15 cellular contexts compared by ENCODE assay signal in the genomic region with DNA sequence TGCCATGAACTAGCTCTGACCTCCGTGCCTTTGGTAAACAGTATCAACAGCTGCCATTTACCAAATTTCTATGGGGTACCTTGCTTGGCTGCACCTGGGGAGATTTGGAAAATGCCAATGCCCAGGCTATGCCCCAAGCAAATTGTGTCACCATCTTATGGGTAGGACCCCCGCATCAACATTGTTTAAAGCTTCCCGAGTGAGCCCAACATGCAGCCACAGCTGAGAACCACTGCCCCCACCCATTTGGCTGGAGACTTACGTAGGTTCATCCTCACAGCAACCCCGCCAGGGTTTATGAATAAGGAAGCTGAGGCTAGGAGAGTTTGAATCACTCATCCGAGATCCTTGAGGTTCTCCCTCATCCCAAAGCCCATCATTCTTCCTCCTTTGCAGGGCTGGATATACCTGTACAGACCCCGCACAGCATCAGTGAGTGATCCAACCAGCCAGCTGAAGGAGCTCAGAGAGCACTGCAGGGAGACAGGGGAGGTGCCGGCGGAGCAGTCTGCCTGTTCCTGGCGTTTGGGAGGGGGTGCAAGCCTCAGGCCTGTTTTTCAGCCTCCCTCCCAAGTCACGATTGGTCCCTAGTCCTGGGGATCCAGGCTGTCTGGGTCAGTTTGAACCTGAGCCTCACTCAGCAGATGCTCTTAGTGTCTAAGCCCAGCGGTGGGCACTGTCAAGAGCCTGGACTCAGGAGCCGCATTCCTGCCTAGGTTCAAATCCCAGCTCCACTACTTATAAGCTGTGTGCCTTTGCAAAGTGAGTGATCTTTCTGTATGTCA.
A peak's percentile ranks its signal among the peaks of the same experiment; 100 is the strongest.
DNase-seq lines count a peak whose midpoint lies in the region; ATAC-seq lines count a peak whose summit lies in the region.
"Had no signal": no experiment of that assay in that cellular context is flagged by ENCODE, and none has a peak within 500 bp of the region (broad histone marks: within the 10 kb centered on the region; RNA-seq: fewer than 3 reads in every experiment).

No MANE protein-coding gene starts in this region.

- DNase-seq in stimulated activated naive CD8-positive, alpha-beta T cell treated with anti-CD3 and anti-CD28 coated beads, Interleukin-15, amount 100 ng/mL, for 72 hours = no peak
- DNase-seq in T-helper 17 cell (peak in 1 of 3 donors; percentile 7), mesenteric fat pad (ENCODE audit: low spot score) (peak; percentile 35), DMS 273 (lab: John Stamatoyannopoulos, UW; ENCODE audit: unreplicated experiment) (no peak), DMS153 (lab: John Stamatoyannopoulos, UW) (no peak)
- no peak for DNase-seq in activated naive CD4-positive, alpha-beta T cell treated with anti-CD3 and anti-CD28 coated beads, Interleukin-2, amount 50 U/mL, for 72 hours (ENCODE audit: low spot score in 2 of 2)
- DNase-seq: GOT3, NCI-H187 treated with DMSO at 0.1 percent for 48 hours, NCI-H510A had no signal

- H3K9me3 Mint-ChIP-seq in stimulated activated naive CD8-positive, alpha-beta T cell treated with anti-CD3 and anti-CD28 coated beads, Interleukin-15, Interleukin-2, amounts not matched to agents 100 ng/mL and 50 ng/mL, for 24 hours = no peaks in the 10 kb centered on the region
- H3K9me3 Mint-ChIP-seq in stimulated activated naive CD8-positive, alpha-beta T cell treated with anti-CD3 and anti-CD28 coated beads, Interleukin-15, amount 100 ng/mL, for 72 hours = no peaks in the 10 kb centered on the region
- H3K9me3 Mint-ChIP-seq in activated naive CD4-positive, alpha-beta T cell treated with anti-CD3 and anti-CD28 coated beads, Interleukin-2, amount 50 U/mL, for 72 hours = peaks cover 0 to 5% of the 10 kb centered on the region in 2 donors

- no peak for ATAC-seq in stimulated activated naive CD8-positive, alpha-beta T cell treated with anti-CD3 and anti-CD28 coated beads, Interleukin-15, amount 100 ng/mL, for 72 hours
- ATAC-seq in T-helper 17 cell (no peak), GM21528 (IDR thresholded peaks at IDR 0.05; ENCODE audit: low FRiP score, unreplicated experiment) (no peak)
- ATAC-seq in activated naive CD4-positive, alpha-beta T cell treated with anti-CD3 and anti-CD28 coated beads, Interleukin-2, amount 50 U/mL, for 72 hours = no peak
- ATAC-seq: body of pancreas had no signal

- peaks cover 38% of the 10 kb centered on the region for H3K4me1 Mint-ChIP-seq in stimulated activated naive CD8-positive, alpha-beta T cell treated with anti-CD3 and anti-CD28 coated beads, Interleukin-15, Interleukin-2, amounts not matched to agents 100 ng/mL and 50 ng/mL, for 24 hours (ENCODE audit: low read depth)
- H3K4me1 Mint-ChIP-seq in stimulated activated naive CD8-positive, alpha-beta T cell treated with anti-CD3 and anti-CD28 coated beads, Interleukin-15, amount 100 ng/mL, for 72 hours = peaks cover 26% of the 10 kb centered on the region
- H3K4me1 Mint-ChIP-seq in T-helper 17 cell = peaks cover 26% of the 10 kb centered on the region

- no peaks in the 10 kb centered on the region for H3K9me3 ChIP-seq in T-helper 17 cell (ENCODE audit: control insufficient read depth, low read length, poor library complexity, severe bottlenecking)
- H3K9me3 ChIP-seq: body of pancreas, esophagus muscularis mucosa, ovary, vagina had no signal

- peak overlapping the region; percentile 31 for H3K27ac Mint-ChIP-seq in stimulated activated naive CD8-positive, alpha-beta T cell treated with anti-CD3 and anti-CD28 coated beads, Interleukin-15, Interleukin-2, amounts not matched to agents 100 ng/mL and 50 ng/mL, for 24 hours
- H3K27ac Mint-ChIP-seq in stimulated activated naive CD8-positive, alpha-beta T cell treated with anti-CD3 and anti-CD28 coated beads, Interleukin-15, amount 100 ng/mL, for 72 hours = no peak overlapping the region
- H3K27ac Mint-ChIP-seq in T-helper 17 cell = peak overlapping the region; percentile 84
- H3K27ac Mint-ChIP-seq in activated naive CD4-positive, alpha-beta T cell treated with anti-CD3 and anti-CD28 coated beads, Interleukin-2, amount 50 U/mL, for 72 hours = no peak overlapping the region

- no peaks in the 10 kb centered on the region for H3K27me3 Mint-ChIP-seq in stimulated activated naive CD8-positive, alpha-beta T cell treated with anti-CD3 and anti-CD28 coated beads, Interleukin-15, Interleukin-2, amounts not matched to agents 100 ng/mL and 50 ng/mL, for 24 hours
- H3K27me3 Mint-ChIP-seq in stimulated activated naive CD8-positive, alpha-beta T cell treated with anti-CD3 and anti-CD28 coated beads, Interleukin-15, amount 100 ng/mL, for 72 hours = no peaks in the 10 kb centered on the region
- no peaks in the 10 kb centered on the region for H3K27me3 Mint-ChIP-seq in T-helper 17 cell

- H3K36me3 Mint-ChIP-seq in stimulated activated naive CD8-positive, alpha-beta T cell treated with anti-CD3 and anti-CD28 coated beads, Interleukin-15, Interleukin-2, amounts not matched to agents 100 ng/mL and 50 ng/mL, for 24 hours (ENCODE audit: low read depth) = no peaks in the 10 kb centered on the region
- H3K36me3 Mint-ChIP-seq in T-helper 17 cell (ENCODE audit: low read depth) = peaks cover 2% of the 10 kb centered on the region
- H3K36me3 Mint-ChIP-seq in activated naive CD4-positive, alpha-beta T cell treated with anti-CD3 and anti-CD28 coated beads, Interleukin-2, amount 50 U/mL, for 72 hours = no peaks in the 10 kb centered on the region

- no peak overlapping the region for H3K4me3 Mint-ChIP-seq in stimulated activated naive CD8-positive, alpha-beta T cell treated with anti-CD3 and anti-CD28 coated beads, Interleukin-15, Interleukin-2, amounts not matched to agents 100 ng/mL and 50 ng/mL, for 24 hours
- H3K4me3 Mint-ChIP-seq in stimulated activated naive CD8-positive, alpha-beta T cell treated with anti-CD3 and anti-CD28 coated beads, Interleukin-15, amount 100 ng/mL, for 72 hours = no peak overlapping the region
- H3K4me3 Mint-ChIP-seq in T-helper 17 cell = no peak overlapping the region

Comparison
In these comparisons a context has a peak if more than half of its experiments do, and no peak if none do; other contexts are left out.
1. H3K27ac Mint-ChIP-seq: peak in stimulated activated naive CD8-positive, alpha-beta T cell treated with anti-CD3 and anti-CD28 coated beads, Interleukin-15, Interleukin-2, amounts not matched to agents 100 ng/mL and 50 ng/mL, for 24 hours (single experiment) and T-helper 17 cell (single experiment); none in stimulated activated naive CD8-positive, alpha-beta T cell treated with anti-CD3 and anti-CD28 coated beads, Interleukin-15, amount 100 ng/mL, for 72 hours (0 of 2) and activated naive CD4-positive, alpha-beta T cell treated with anti-CD3 and anti-CD28 coated beads, Interleukin-2, amount 50 U/mL, for 72 hours (0 of 2).